19 cellular contexts compared by ENCODE assay signal in genomic region chr17:75550139-75550465, GRCh38. TPM values are rescaled to one million over a fixed set of nuclear protein-coding genes. Genes with fewer than 3 reads are reported as not detected.
DNase-seq lines count a peak whose midpoint lies in the region; ATAC-seq, FAIRE-seq and TF ChIP-seq lines count a peak whose summit lies in the region.
"Had no signal": no experiment of that assay in that cellular context is flagged by ENCODE, and none has a peak within 500 bp of the region (broad histone marks: within the 10 kb centered on the region; RNA-seq: fewer than 3 reads in every experiment).

No MANE protein-coding gene starts in this region.

- peaks cover 7% of the 10 kb centered on the region; the same call in 1 of the 2 replicates for H3K36me3 Mint-ChIP-seq in WTC11

- ATAC-seq in WTC11 (peak; percentile 49; the same call in 1 of the 2 replicates), left lobe of liver (peak; percentile 6), GM18868 (IDR thresholded peaks at IDR 0.05; ENCODE audit: unreplicated experiment) (no peak)
- ATAC-seq: stimulated activated effector memory CD8-positive, alpha-beta T cell treated with anti-CD3 and anti-CD28 coated beads, Interleukin-12 subunit alpha, Interleukin-12 subunit beta, amount 100 ng/mL, for 72 hours had no signal

- DNase-seq in WTC11 (ENCODE audit: low spot score) = no peak
- no peak for DNase-seq in left lobe of liver (ENCODE audit: low spot score)
- DNase-seq in small intestine = no peak
- no peak for DNase-seq in SJCRH30
- DNase-seq in NOMO-1 (lab: John Stamatoyannopoulos, UW; ENCODE audit: unreplicated experiment in 2 of 2) = no peak
- DNase-seq in medulla oblongata (ENCODE audit: extremely low spot score) = no peak
- DNase-seq: activated effector memory CD4-positive, alpha-beta T cell treated with anti-CD3 and anti-CD28 coated beads, Interleukin-2, amount 50 U/mL, for 16 hours; BE2C; heart right ventricle; KG1; occipital lobe; SW 1271 had no signal

- TF ChIP-seq CTCF in HEK293 (tag by site-specific recombination; IDR thresholded peaks at IDR 0.05) (no peak), WTC11 (IDR thresholded peaks at IDR 0.05) (no peak)

- no peaks in the 10 kb centered on the region for H3K9me3 Mint-ChIP-seq in WTC11
- H3K9me3 Mint-ChIP-seq: stimulated activated effector memory CD8-positive, alpha-beta T cell treated with anti-CD3 and anti-CD28 coated beads, Interleukin-12 subunit alpha, Interleukin-12 subunit beta, amount 100 ng/mL, for 72 hours had no signal

- H3K27ac Mint-ChIP-seq in WTC11 = peak overlapping the region; percentile 95

- H3K9me3 ChIP-seq in HEK293 (ENCODE audit: control insufficient read depth, insufficient read depth, low read depth, low read length) = no peaks in the 10 kb centered on the region
- no peaks in the 10 kb centered on the region for H3K9me3 ChIP-seq in small intestine (ENCODE audit: control insufficient read depth, low read depth)
- no peaks in the 10 kb centered on the region for H3K9me3 ChIP-seq in SJCRH30 (replicated peaks)
- H3K9me3 ChIP-seq: BE2C, esophagus muscularis mucosa, heart right ventricle had no signal

- CTCF ChIA-PET in HEK293 (lab: Yijun Ruan, JAX) (interaction anchor here (0.6 kb wide), 1 partner anchor 287 kb away, joined by 4 read pairs; no protein-coding TSS in a partner anchor), WTC11 (lab: Charles Lee) (interaction anchor here (0.6 to 3.5 kb wide), 14 partner anchors 15 to 310 kb away, joined by 3 to 19 read pairs (median 5); partner anchors contain the start of genes LLGL2, MIF4GD, MYO15B and SLC25A19)

- H3K27me3 ChIP-seq in small intestine (ENCODE audit: control insufficient read depth in 2 of 2, insufficient read depth in 2 of 2, low read length in 2 of 2) = no peaks in the 10 kb centered on the region
- H3K27me3 ChIP-seq in SJCRH30 = peaks cover 11% of the 10 kb centered on the region; the same call in 1 of the 2 replicates
- H3K27me3 ChIP-seq: BE2C, esophagus muscularis mucosa, heart right ventricle had no signal

- WGBS in small intestine, 3 donors = 10 to 53% (median 27%) methylated on average over 4 of the region's 4 CpGs

- peaks cover 31% of the 10 kb centered on the region for H3K4me1 Mint-ChIP-seq in WTC11

- H3K4me3 ChIP-seq in HEK293 (ENCODE audit: low read depth, low read length) (no peak overlapping the region), small intestine (ENCODE audit: low read depth in 1 of 2, low read length in 2 of 2) (no peak overlapping the region), SJCRH30 (no peak overlapping the region)
- H3K4me3 ChIP-seq: esophagus muscularis mucosa, heart right ventricle had no signal

- H3K36me3 ChIP-seq in HEK293 (ENCODE audit: control insufficient read depth in 2 of 2, insufficient read depth in 1 of 2, low read length in 2 of 2) = no peaks in the 10 kb centered on the region
- H3K36me3 ChIP-seq in small intestine (ENCODE audit: control insufficient read depth in 2 of 2, insufficient read depth in 2 of 2, low read length in 2 of 2) = peaks cover 4% of the 10 kb centered on the region in 2 donors
- H3K36me3 ChIP-seq in SJCRH30 = no peaks in the 10 kb centered on the region
- H3K36me3 ChIP-seq: BE2C, esophagus muscularis mucosa, heart right ventricle had no signal

- peak overlapping the region; percentile 34; the same call in 1 of the 2 replicates for H3K27ac ChIP-seq in HEK293 (ENCODE audit: extremely low read depth, low read depth, low read length)
- peak overlapping the region; percentile 99 for H3K27ac ChIP-seq in small intestine (ENCODE audit: low read depth in 1 of 2, low read length in 1 of 2)
- no peak overlapping the region for H3K27ac ChIP-seq in SJCRH30
- H3K27ac ChIP-seq: esophagus muscularis mucosa, heart right ventricle, WERI-Rb-1 had no signal

- no peaks in the 10 kb centered on the region for H3K27me3 Mint-ChIP-seq in WTC11 (ENCODE audit: low read depth)

- H3K4me1 ChIP-seq in HEK293 (ENCODE audit: control insufficient read depth, insufficient read depth, low read length) = peaks cover 10% of the 10 kb centered on the region; the same call in 1 of the 2 replicates
- H3K4me1 ChIP-seq in small intestine (ENCODE audit: control insufficient read depth in 2 of 2, insufficient read depth in 1 of 2, low read depth in 1 of 2, low read length in 1 of 2) = no peaks in the 10 kb centered on the region
- H3K4me1 ChIP-seq in SJCRH30 = peaks cover 18% of the 10 kb centered on the region; the same call in 1 of the 2 replicates
- H3K4me1 ChIP-seq: BE2C had no signal

- peak overlapping the region; percentile 62 for H3K4me3 Mint-ChIP-seq in WTC11
- H3K4me3 Mint-ChIP-seq: stimulated activated effector memory CD8-positive, alpha-beta T cell treated with anti-CD3 and anti-CD28 coated beads, Interleukin-12 subunit alpha, Interleukin-12 subunit beta, amount 100 ng/mL, for 72 hours had no signal

- no peak for FAIRE-seq in small intestine (lab: Jason Lieb, UNC)
- FAIRE-seq: astrocyte, H54 had no signal

- POLR2A ChIA-PET in HEK293 (lab: Yijun Ruan, JAX) = interaction anchor here (1.2 kb wide), 1 partner anchor 261 kb away, joined by 3 read pairs; the partner anchor contains the start of gene SLC25A19
- POLR2A ChIA-PET in WTC11 (lab: Charles Lee) = interaction anchor here (1.1 to 1.8 kb wide), 2 partner anchors 25 to 34 kb away, joined by 3 to 9 read pairs; partner anchors contain the start of genes LLGL2 and TSEN54

TF ChIP-seq in HEK293, 187 proteins besides CTCF, POLR2A, EP300 and RAD21 (continues in another document):
- TF ChIP-seq TCF7L2 (IDR thresholded peaks at IDR 0.05; ENCODE audit: borderline replicate concordance, low read depth, low read length) = no peak
- TF ChIP-seq ZNF16 (tag by site-specific recombination; IDR thresholded peaks at IDR 0.05; ENCODE audit: low read depth) = no peak
- TF ChIP-seq ZNF155 (tag by site-specific recombination; IDR thresholded peaks at IDR 0.05) = no peak
- no peak for TF ChIP-seq ZBTB8A (tag by site-specific recombination; IDR thresholded peaks at IDR 0.05)
- no peak for TF ChIP-seq ZNF292 (tag by site-specific recombination; IDR thresholded peaks at IDR 0.05; ENCODE audit: borderline replicate concordance, low read depth)
- TF ChIP-seq PRDM4 (tag by site-specific recombination; IDR thresholded peaks at IDR 0.05) = no peak

TF ChIP-seq in WTC11, 78 proteins besides CTCF, POLR2A, EP300 and RAD21:
- TF ChIP-seq FOXK1 (CRISPR knock-in tag; IDR thresholded peaks at IDR 0.05) = no peak
- TF ChIP-seq ZNF416 (CRISPR knock-in tag; IDR thresholded peaks at IDR 0.05) = no peak

RNA-seq across cellular contexts. Expression of gene LLGL2, which starts 24.6 kb away (rescaled TPM):
- total RNA-seq in WTC11 (2021) (94.3 to 103 TPM (median 97.0 TPM) in 3 replicates), left lobe of liver (90.6 TPM)
- polyA plus RNA-seq in small intestine = 100 to 1,000 TPM; 140 to 365 (median 336) TPM
- not detected in 2 replicates for total RNA-seq in SJCRH30 (2014; rRNA removed; shearing (Covaris generic))

RNA-seq across cellular contexts. Expression of gene TSEN54, which starts 33.8 kb away (rescaled TPM):
- 47.8 to 53.4 TPM (median 51.5 TPM) in 3 replicates for total RNA-seq in WTC11 (2021)
- 15.9 TPM for total RNA-seq in left lobe of liver
- 10 to 100 TPM; 35.5 to 91.1 (median 79.4) TPM for polyA plus RNA-seq in small intestine
- total RNA-seq in SJCRH30 (2014; rRNA removed; shearing (Covaris generic)) = 34.3 and 44.8 TPM in 2 replicates

RNA-seq across cellular contexts. Expression of gene CASKIN2, which starts 34.8 kb away (rescaled TPM):
- 31.3 to 32.2 TPM (median 31.9 TPM) in 3 replicates for total RNA-seq in WTC11 (2021)
- 26.4 TPM for total RNA-seq in left lobe of liver
- polyA plus RNA-seq in small intestine = 10 to 100 TPM in 1 of 3 donors, 1 to 10 TPM in 2; 7.6 to 15.6 (median 8.6) TPM
- total RNA-seq in SJCRH30 (2014; rRNA removed; shearing (Covaris generic)) = 6.9 and 9.3 TPM in 2 replicates

RNA-seq across cellular contexts. Expression of gene MYO15B, which starts 37.5 kb away (rescaled TPM):
- total RNA-seq in WTC11 (2021) (35.6 to 51.1 TPM (median 51.0 TPM) in 3 replicates), left lobe of liver (34.2 TPM)
- 1,000 to 10,000 TPM in 2 of 3 donors, 100 to 1,000 TPM in 1; 279 to 3,618 (median 2,326) TPM for polyA plus RNA-seq in small intestine
- total RNA-seq in SJCRH30 (2014; rRNA removed; shearing (Covaris generic)) = 0.02 TPM in 1 of 2 replicates, not detected in the other

Comparison
In these comparisons a context has a peak if more than half of its experiments do, and no peak if none do; other contexts are left out.
1. RNA of gene LLGL2, which starts 24.6 kb away (total RNA-seq): 94.3 to 103 TPM in WTC11 and 90.6 TPM in left lobe of liver (single experiment); not detected in SJCRH30; every median in the first group is over 10 times any median in the second.